Comparison of ENCODE assay signal across 1 cellular context in genomic region chr9:136799079-136799853, GRCh38.
TF ChIP-seq lines count a peak whose summit lies in the region.

No MANE protein-coding gene starts in this region.

TF ChIP-seq in HepG2, 621 proteins besides CTCF, POLR2A, EP300 and RAD21 (continued from another document and continues in another):
- TF ChIP-seq SNAPC4 (CRISPR knock-in tag; IDR thresholded peaks at IDR 0.05): no peak; the same call in 1 of the 2 replicates
- no peak for TF ChIP-seq DNMT3B (CRISPR knock-in tag; conservative IDR thresholded peaks at IDR 0.05)
- TF ChIP-seq ZNF790 (CRISPR knock-in tag; IDR thresholded peaks at IDR 0.05; ENCODE audit: borderline replicate concordance): peak; percentile 82; the same call in 1 of the 2 replicates
- TF ChIP-seq ZNF124 (CRISPR knock-in tag; IDR thresholded peaks at IDR 0.05): peak; percentile 64; the same call in 1 of the 2 replicates
- TF ChIP-seq ZMAT3 (CRISPR knock-in tag; conservative IDR thresholded peaks at IDR 0.05): no peak; the same call in 1 of the 2 replicates
- no peak for TF ChIP-seq ZNF556 (CRISPR knock-in tag; IDR thresholded peaks at IDR 0.05; ENCODE audit: borderline replicate concordance)
- TF ChIP-seq ZNF530 (CRISPR knock-in tag; IDR thresholded peaks at IDR 0.05; ENCODE audit: low read depth): no peak
- no peak for TF ChIP-seq ZNF816 (CRISPR knock-in tag; IDR thresholded peaks at IDR 0.05; ENCODE audit: borderline replicate concordance)
- TF ChIP-seq IRX3 (CRISPR knock-in tag; IDR thresholded peaks at IDR 0.05; ENCODE audit: borderline replicate concordance, low read depth): no peak
- no peak for TF ChIP-seq PCBP2 (optimal IDR thresholded peaks at IDR 0.05; ENCODE audit: low read depth, low read length, poor library complexity, severe bottlenecking)
- no peak for TF ChIP-seq SETDB1 (CRISPR knock-in tag; IDR thresholded peaks at IDR 0.05; ENCODE audit: borderline replicate concordance)
- TF ChIP-seq ZNF256 (CRISPR knock-in tag; conservative IDR thresholded peaks at IDR 0.05): no peak
- TF ChIP-seq NAIF1 (CRISPR knock-in tag; IDR thresholded peaks at IDR 0.05; ENCODE audit: borderline replicate concordance): no peak
- TF ChIP-seq ZBTB10 (CRISPR knock-in tag; IDR thresholded peaks at IDR 0.05; ENCODE audit: borderline replicate concordance): no peak; the same call in 1 of the 2 replicates
- no peak for TF ChIP-seq ZNF367 (CRISPR knock-in tag; IDR thresholded peaks at IDR 0.05; ENCODE audit: borderline replicate concordance)
- peak; percentile 39; the same call in 1 of the 2 replicates for TF ChIP-seq ZNF674 (CRISPR knock-in tag; IDR thresholded peaks at IDR 0.05; ENCODE audit: low read depth)
- no peak for TF ChIP-seq SMAD1 (CRISPR knock-in tag; IDR thresholded peaks at IDR 0.05; ENCODE audit: borderline replicate concordance, low read depth)
- TF ChIP-seq NONO (IDR thresholded peaks at IDR 0.05): no peak
- peak; percentile 73; the same call in 1 of the 2 replicates for TF ChIP-seq NONO (CRISPR knock-in tag; conservative IDR thresholded peaks at IDR 0.05)
- TF ChIP-seq, protein P1, sequence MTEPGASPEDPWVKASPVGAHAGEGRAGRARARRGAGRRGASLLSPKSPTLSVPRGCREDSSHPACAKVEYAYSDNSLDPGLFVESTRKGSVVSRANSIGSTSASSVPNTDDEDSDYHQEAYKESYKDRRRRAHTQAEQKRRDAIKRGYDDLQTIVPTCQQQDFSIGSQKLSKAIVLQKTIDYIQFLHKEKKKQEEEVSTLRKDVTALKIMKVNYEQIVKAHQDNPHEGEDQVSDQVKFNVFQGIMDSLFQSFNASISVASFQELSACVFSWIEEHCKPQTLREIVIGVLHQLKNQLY (CRISPR knock-in tag; IDR thresholded peaks at IDR 0.05): peak; percentile 76
- peak; percentile 90 for TF ChIP-seq PITX1 (CRISPR knock-in tag; IDR thresholded peaks at IDR 0.05)
- TF ChIP-seq BRCA1 (CRISPR knock-in tag; IDR thresholded peaks at IDR 0.05): peak; percentile 83
- 0 out of 2 replicates have a peak, but pooled peaks have one; percentile 21 for TF ChIP-seq ZNF230 (CRISPR knock-in tag; IDR thresholded peaks at IDR 0.05)
- no peak; the same call in 1 of the 2 replicates for TF ChIP-seq WIZ (CRISPR knock-in tag; IDR thresholded peaks at IDR 0.05)
- TF ChIP-seq, protein P2, sequence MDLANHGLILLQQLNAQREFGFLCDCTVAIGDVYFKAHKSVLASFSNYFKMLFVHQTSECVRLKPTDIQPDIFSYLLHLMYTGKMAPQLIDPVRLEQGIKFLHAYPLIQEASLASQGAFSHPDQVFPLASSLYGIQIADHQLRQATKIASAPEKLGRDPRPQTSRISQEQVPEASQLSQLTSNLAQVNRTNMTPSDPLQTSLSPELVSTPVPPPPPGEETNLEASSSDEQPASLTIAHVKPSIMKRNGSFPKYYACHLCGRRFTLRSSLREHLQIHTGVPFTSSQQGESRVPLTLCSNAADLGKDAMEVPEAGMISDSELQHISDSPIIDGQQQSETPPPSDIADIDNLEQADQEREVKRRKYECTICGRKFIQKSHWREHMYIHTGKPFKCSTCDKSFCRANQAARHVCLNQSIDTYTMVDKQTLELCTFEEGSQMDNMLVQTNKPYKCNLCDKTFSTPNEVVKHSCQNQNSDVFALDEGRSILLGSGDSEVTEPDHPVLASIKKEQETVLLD (CRISPR knock-in tag; IDR thresholded peaks at IDR 0.05; ENCODE audit: low read depth): peak; percentile 49
- TF ChIP-seq ASH2L (IDR thresholded peaks at IDR 0.05; ENCODE audit: insufficient read length, low read depth, low read length): no peak
- TF ChIP-seq, protein P3, sequence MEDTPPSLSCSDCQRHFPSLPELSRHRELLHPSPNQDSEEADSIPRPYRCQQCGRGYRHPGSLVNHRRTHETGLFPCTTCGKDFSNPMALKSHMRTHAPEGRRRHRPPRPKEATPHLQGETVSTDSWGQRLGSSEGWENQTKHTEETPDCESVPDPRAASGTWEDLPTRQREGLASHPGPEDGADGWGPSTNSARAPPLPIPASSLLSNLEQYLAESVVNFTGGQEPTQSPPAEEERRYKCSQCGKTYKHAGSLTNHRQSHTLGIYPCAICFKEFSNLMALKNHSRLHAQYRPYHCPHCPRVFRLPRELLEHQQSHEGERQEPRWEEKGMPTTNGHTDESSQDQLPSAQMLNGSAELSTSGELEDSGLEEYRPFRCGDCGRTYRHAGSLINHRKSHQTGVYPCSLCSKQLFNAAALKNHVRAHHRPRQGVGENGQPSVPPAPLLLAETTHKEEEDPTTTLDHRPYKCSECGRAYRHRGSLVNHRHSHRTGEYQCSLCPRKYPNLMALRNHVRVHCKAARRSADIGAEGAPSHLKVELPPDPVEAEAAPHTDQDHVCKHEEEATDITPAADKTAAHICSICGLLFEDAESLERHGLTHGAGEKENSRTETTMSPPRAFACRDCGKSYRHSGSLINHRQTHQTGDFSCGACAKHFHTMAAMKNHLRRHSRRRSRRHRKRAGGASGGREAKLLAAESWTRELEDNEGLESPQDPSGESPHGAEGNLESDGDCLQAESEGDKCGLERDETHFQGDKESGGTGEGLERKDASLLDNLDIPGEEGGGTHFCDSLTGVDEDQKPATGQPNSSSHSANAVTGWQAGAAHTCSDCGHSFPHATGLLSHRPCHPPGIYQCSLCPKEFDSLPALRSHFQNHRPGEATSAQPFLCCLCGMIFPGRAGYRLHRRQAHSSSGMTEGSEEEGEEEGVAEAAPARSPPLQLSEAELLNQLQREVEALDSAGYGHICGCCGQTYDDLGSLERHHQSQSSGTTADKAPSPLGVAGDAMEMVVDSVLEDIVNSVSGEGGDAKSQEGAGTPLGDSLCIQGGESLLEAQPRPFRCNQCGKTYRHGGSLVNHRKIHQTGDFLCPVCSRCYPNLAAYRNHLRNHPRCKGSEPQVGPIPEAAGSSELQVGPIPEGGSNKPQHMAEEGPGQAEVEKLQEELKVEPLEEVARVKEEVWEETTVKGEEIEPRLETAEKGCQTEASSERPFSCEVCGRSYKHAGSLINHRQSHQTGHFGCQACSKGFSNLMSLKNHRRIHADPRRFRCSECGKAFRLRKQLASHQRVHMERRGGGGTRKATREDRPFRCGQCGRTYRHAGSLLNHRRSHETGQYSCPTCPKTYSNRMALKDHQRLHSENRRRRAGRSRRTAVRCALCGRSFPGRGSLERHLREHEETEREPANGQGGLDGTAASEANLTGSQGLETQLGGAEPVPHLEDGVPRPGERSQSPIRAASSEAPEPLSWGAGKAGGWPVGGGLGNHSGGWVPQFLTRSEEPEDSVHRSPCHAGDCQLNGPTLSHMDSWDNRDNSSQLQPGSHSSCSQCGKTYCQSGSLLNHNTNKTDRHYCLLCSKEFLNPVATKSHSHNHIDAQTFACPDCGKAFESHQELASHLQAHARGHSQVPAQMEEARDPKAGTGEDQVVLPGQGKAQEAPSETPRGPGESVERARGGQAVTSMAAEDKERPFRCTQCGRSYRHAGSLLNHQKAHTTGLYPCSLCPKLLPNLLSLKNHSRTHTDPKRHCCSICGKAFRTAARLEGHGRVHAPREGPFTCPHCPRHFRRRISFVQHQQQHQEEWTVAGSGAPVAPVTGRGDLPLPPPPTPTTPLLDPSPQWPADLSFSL (CRISPR knock-in tag; IDR thresholded peaks at IDR 0.05): 0 out of 2 replicates have a peak, but pooled peaks have one; percentile 3
- TF ChIP-seq ZNF639 (CRISPR knock-in tag; conservative IDR thresholded peaks at IDR 0.05): 0 out of 2 replicates have a peak, but pooled peaks have one; percentile 33
- peak; percentile 82 for TF ChIP-seq ZNF451 (CRISPR knock-in tag; IDR thresholded peaks at IDR 0.05)
- no peak; the same call in 1 of the 2 replicates for TF ChIP-seq KDM5A (IDR thresholded peaks at IDR 0.05; ENCODE audit: borderline replicate concordance, low read length)
- peak; percentile 47; the same call in 1 of the 2 replicates for TF ChIP-seq ELF3 (CRISPR knock-in tag; IDR thresholded peaks at IDR 0.05)
- no peak for TF ChIP-seq NR2F1 (CRISPR knock-in tag; IDR thresholded peaks at IDR 0.05)
- TF ChIP-seq TOPORS (CRISPR knock-in tag; IDR thresholded peaks at IDR 0.05): no peak; the same call in 1 of the 2 replicates
- TF ChIP-seq, protein P4, sequence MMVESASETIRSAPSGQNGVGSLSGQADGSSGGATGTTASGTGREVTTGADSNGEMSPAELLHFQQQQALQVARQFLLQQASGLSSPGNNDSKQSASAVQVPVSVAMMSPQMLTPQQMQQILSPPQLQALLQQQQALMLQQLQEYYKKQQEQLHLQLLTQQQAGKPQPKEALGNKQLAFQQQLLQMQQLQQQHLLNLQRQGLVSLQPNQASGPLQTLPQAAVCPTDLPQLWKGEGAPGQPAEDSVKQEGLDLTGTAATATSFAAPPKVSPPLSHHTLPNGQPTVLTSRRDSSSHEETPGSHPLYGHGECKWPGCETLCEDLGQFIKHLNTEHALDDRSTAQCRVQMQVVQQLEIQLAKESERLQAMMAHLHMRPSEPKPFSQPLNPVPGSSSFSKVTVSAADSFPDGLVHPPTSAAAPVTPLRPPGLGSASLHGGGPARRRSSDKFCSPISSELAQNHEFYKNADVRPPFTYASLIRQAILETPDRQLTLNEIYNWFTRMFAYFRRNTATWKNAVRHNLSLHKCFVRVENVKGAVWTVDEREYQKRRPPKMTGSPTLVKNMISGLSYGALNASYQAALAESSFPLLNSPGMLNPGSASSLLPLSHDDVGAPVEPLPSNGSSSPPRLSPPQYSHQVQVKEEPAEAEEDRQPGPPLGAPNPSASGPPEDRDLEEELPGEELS (CRISPR knock-in tag; IDR thresholded peaks at IDR 0.05): peak; percentile 90
- no peak for TF ChIP-seq ZNF713 (CRISPR knock-in tag; IDR thresholded peaks at IDR 0.05)
- no peak for TF ChIP-seq MAF1 (CRISPR knock-in tag; IDR thresholded peaks at IDR 0.05; ENCODE audit: borderline replicate concordance)
- TF ChIP-seq ZNF883 (CRISPR knock-in tag; IDR thresholded peaks at IDR 0.05; ENCODE audit: not compliant biosample characterization): peak; percentile 73
- TF ChIP-seq HNF4G (IDR thresholded peaks at IDR 0.05; ENCODE audit: borderline replicate concordance, low read depth, low read length): no peak
- no peak; the same call in 1 of the 2 replicates for TF ChIP-seq HNF4G (CRISPR knock-in tag; IDR thresholded peaks at IDR 0.05; ENCODE audit: borderline replicate concordance, low read depth)
- TF ChIP-seq ZNF234 (CRISPR knock-in tag; conservative IDR thresholded peaks at IDR 0.05): no peak
- TF ChIP-seq XBP1 (CRISPR knock-in tag; IDR thresholded peaks at IDR 0.05): 0 out of 2 replicates have a peak, but pooled peaks have one; percentile 48
- TF ChIP-seq FIP1L1 (IDR thresholded peaks at IDR 0.05; ENCODE audit: borderline replicate concordance, insufficient read depth, low read depth, low read length): 0 out of 2 replicates have a peak, but pooled peaks have one; percentile 1
- TF ChIP-seq FOXA1 (IDR thresholded peaks at IDR 0.05): no peak
- peak; percentile 96 for TF ChIP-seq FOXA1 (CRISPR knock-in tag; IDR thresholded peaks at IDR 0.05)
